ENCODE assay signal across 1 cellular context in genomic region chr3:56496376-56496775, GRCh38. TPM values are rescaled to one million over a fixed set of nuclear protein-coding genes. Genes with fewer than 3 reads are reported as not detected.
"Had no signal": no experiment of that assay in that cellular context is flagged by ENCODE, and none has a peak within 500 bp of the region (broad histone marks: within the 10 kb centered on the region; RNA-seq: fewer than 3 reads in every experiment).

No MANE protein-coding gene starts in this region.

RNA-seq across cellular contexts. Expression of gene ERC2, which starts 28.1 kb away (rescaled TPM):
- total RNA-seq: naive thymus-derived CD8-positive, alpha-beta T cell had no signal
